In the genomic region with DNA sequence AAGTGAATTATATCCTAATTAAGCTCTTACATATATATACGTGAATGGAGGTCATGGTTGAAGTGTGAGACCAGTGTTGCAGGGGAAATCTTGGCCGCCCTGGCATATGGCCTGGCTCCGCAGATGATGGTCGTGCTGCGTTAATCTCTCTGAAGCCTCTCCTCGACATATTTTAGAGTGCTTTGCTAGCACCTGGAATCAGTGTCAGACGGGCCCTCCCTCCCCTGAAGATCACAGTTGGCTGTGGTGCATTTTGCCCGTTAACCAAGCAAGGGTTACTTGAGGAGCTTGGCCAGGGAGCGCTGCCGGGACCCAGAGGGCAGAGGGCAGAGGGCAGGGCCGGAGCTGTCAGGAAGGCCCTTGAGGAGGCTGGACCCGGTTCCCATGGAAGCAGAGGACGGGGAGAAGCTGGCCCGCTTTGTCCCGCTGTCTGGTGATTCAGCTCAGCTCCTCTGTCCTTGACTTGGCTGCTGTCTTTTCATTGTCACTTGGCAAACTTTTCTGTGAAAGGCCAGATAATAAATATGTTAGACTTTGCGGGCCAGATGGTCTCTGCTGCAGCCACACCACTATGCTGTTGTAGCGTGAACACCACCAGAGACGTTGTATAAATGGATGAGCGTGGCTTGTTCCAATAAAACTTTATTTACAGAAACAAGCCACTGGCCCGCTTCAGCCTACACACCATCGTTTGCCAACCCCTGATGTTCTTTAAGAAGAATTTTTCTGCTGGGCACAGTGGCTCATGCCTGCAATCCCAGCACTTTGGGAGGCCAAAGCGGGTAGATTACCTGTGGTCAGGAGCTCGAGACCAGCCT, we compare ENCODE assay signal across 36 cellular contexts. TPM values are rescaled to one million over a fixed set of nuclear protein-coding genes. Genes with fewer than 3 reads are reported as not detected.
"Had no signal": no experiment of that assay in that cellular context is flagged by ENCODE, and none has a peak within 500 bp of the region (broad histone marks: within the 10 kb centered on the region; RNA-seq: fewer than 3 reads in every experiment).

No MANE protein-coding gene starts in this region.

- H3K9me3 ChIP-seq: breast epithelium, gastroesophageal sphincter, sigmoid colon, uterus had no signal

- ATAC-seq: activated CD4-positive, CD25-positive, alpha-beta regulatory T cell treated with anti-CD3 and anti-CD28 coated beads, Interleukin-2, amount 50 U/mL, for 24 hours; gastroesophageal sphincter; left cardiac atrium; naive thymus-derived CD4-positive, alpha-beta T cell; stimulated activated memory B cell treated with anti-CD40 and anti-IgM and Interleukin-4, amounts not matched to agents 10 μg/mL and 1 μg/mL and 100 μg/mL, for 72 hours; stimulated activated naive CD8-positive, alpha-beta T cell treated with anti-CD3 and anti-CD28 coated beads, Interleukin-15, amount 100 ng/mL, for 72 hours had no signal

- H3K27me3 ChIP-seq: breast epithelium, gastroesophageal sphincter, hepatocyte, sigmoid colon, uterus had no signal

- H3K4me1 ChIP-seq: breast epithelium, gastroesophageal sphincter, sigmoid colon, uterus had no signal

- H3K36me3 ChIP-seq: breast epithelium, uterus had no signal

- FAIRE-seq: endothelial cell of umbilical vein, TTC549 had no signal

- DNase-seq: activated CD4-positive, alpha-beta T cell treated with anti-CD3 and anti-CD28 coated beads for 48 hours; activated CD4-positive, alpha-beta T cell treated with anti-CD3 and anti-CD28 coated beads, Interleukin-2, amount 50 U/mL, for 48 hours; activated CD8-positive, alpha-beta memory T cell treated with anti-CD3 and anti-CD28 coated beads for 24 hours; activated gamma-delta T cell; activated naive CD4-positive, alpha-beta T cell treated with anti-CD3 and anti-CD28 coated beads, Interleukin-2, amount 10 ng/mL, durations not matched to agents 7 days and 5 days; activated naive CD8-positive, alpha-beta T cell treated with anti-CD3 and anti-CD28 coated beads, Interleukin-2, amount 10 ng/mL, durations not matched to agents 7 days and 5 days; amygdala; central memory CD4-positive, alpha-beta T cell; islet precursor cell; left cardiac atrium; midbrain; naive thymus-derived CD4-positive, alpha-beta T cell; sigmoid colon; stimulated activated CD4-positive, alpha-beta T cell treated with anti-CD3 and anti-CD28 coated beads, Interleukin-1b, Interleukin-23, amount 100 ng/mL, for 48 hours; stimulated activated CD4-positive, alpha-beta T cell treated with anti-CD3 and anti-CD28 coated beads, Interleukin-4, amount 100 ng/mL, for 4 hours; stimulated activated CD8-positive, alpha-beta memory T cell treated with anti-CD3 and anti-CD28 coated beads, Interleukin-4, amount 100 ng/mL, for 48 hours; stimulated activated naive CD8-positive, alpha-beta T cell treated with anti-CD3 and anti-CD28 coated beads, Interleukin-15, amount 100 ng/mL, for 72 hours; substantia nigra; uterus had no signal

- H3K27ac ChIP-seq: breast epithelium, gastroesophageal sphincter, hepatocyte, sigmoid colon, uterus, VCaP had no signal

- H3K4me3 ChIP-seq: breast epithelium, gastroesophageal sphincter, hepatocyte, sigmoid colon, smooth muscle cell, uterus had no signal

RNA-seq across cellular contexts. Expression of a gene that starts 32.3 kb away (rescaled TPM):
- total RNA-seq: activated naive CD8-positive, alpha-beta T cell treated with anti-CD3 and anti-CD28 coated beads, Interleukin-2, amount 10 ng/mL, durations not matched to agents 7 days and 5 days; activated T-helper 1 cell treated with anti-CD3 and anti-CD28 coated beads, Interleukin-12 subunit alpha, Interleukin-12 subunit beta, Interleukin-2, Interleukin-4 antibody, amounts not matched to agents 30 ng/mL and 10 ng/mL and 1 ng/mL, durations not matched to agents 14 hours and 24 hours and 36 hours; breast epithelium; endothelial cell of umbilical vein; fibroblast of lung; fibroblast of villous mesenchyme; gastroesophageal sphincter; left cardiac atrium; liver; naive thymus-derived CD4-positive, alpha-beta T cell; omental fat pad; renal cortical epithelial cell; sigmoid colon; smooth muscle cell had no signal
- polyA plus RNA-seq: esophagus; fibroblast of lung; hepatocyte; liver; naive thymus-derived CD4-positive, alpha-beta T cell; neural cell; sigmoid colon; smooth muscle cell had no signal
